38 cellular contexts compared by ENCODE assay signal in the genomic region with DNA sequence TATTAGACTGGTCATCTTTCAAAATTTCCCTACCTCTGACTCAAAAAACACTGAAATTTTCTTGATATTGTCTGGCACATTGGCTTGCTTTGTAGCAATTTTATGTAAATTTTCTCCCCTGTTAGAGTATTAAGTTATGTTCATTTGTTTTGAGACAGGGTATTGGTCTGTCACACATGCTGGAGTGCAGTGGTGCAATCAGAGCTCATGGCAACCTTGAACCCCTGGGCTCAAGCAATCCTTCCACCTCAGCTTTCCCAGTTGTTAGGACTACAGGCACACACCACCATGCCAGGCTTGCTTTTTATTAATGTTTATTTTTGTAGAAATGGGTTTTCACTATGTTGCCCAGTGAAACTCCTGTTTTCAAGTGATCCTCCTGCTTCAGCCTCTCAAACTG. TPM values are rescaled to one million over a fixed set of nuclear protein-coding genes. Genes with fewer than 3 reads are reported as not detected.
"Had no signal": no experiment of that assay in that cellular context is flagged by ENCODE, and none has a peak within 500 bp of the region (broad histone marks: within the 10 kb centered on the region; RNA-seq: fewer than 3 reads in every experiment).

No MANE protein-coding gene starts in this region.

- ATAC-seq: activated naive CD4-positive, alpha-beta T cell treated with anti-CD3 and anti-CD28 coated beads, Interleukin-2, amount 50 U/mL, for 72 hours; activated naive CD8-positive, alpha-beta T cell treated with anti-CD3 and anti-CD28 coated beads, Interleukin-2, amount 50 U/mL, for 24 hours; activated T-cell treated with anti-CD3 and anti-CD28 coated beads, Interleukin-2, amount 50 U/mL, for 4 hours; activated T-cell treated with anti-CD3 and anti-CD28 coated beads, Interleukin-2, amount 50 U/mL, for 72 hours; activated T-helper 17 cell treated with anti-CD3 and anti-CD28 coated beads, Interleukin-2, amount 50 U/mL, for 72 hours; body of pancreas had no signal

- H3K4me3 ChIP-seq: adrenal gland, ascending aorta, body of pancreas, breast epithelium, cardiac muscle cell had no signal

- DNase-seq: activated effector memory CD4-positive, alpha-beta T cell treated with anti-CD3 and anti-CD28 coated beads, Interleukin-2, amount 50 U/mL, for 16 hours; activated effector memory CD4-positive, alpha-beta T cell treated with Interleukin-2 at 50 U/mL for 16 hours; activated gamma-delta T cell; activated gamma-delta T cell treated with Interleukin-2 at 50 U/mL for 16 hours; activated naive CD4-positive, alpha-beta T cell; activated naive CD4-positive, alpha-beta T cell treated with anti-CD3 and anti-CD28 coated beads for 36 hours; activated naive CD4-positive, alpha-beta T cell treated with anti-CD3 and anti-CD28 coated beads, Interleukin-2, amount 10 ng/mL, durations not matched to agents 7 days and 5 days; activated naive CD4-positive, alpha-beta T cell treated with anti-CD3 and anti-CD28 coated beads, Interleukin-2, amount 50 U/mL, for 16 hours; activated naive CD4-positive, alpha-beta T cell treated with Interleukin-2 at 50 U/mL for 16 hours; activated naive CD8-positive, alpha-beta T cell treated with anti-CD3 and anti-CD28 coated beads for 36 hours; activated naive CD8-positive, alpha-beta T cell treated with anti-CD3 and anti-CD28 coated beads, Interleukin-2, amount 10 ng/mL, durations not matched to agents 7 days and 5 days; activated naive CD8-positive, alpha-beta T cell treated with anti-CD3 and anti-CD28 coated beads, Interleukin-2, amount 50 U/mL, for 24 hours; activated T-cell treated with anti-CD3 and anti-CD28 coated beads, Interleukin-2, amount 50 U/mL, for 1 hour; activated T-cell treated with anti-CD3 and anti-CD28 coated beads, Interleukin-2, amount 50 U/mL, for 24 hours; activated T-cell treated with anti-CD3 and anti-CD28 coated beads, Interleukin-2, amount 50 U/mL, for 4 hours; activated T-cell treated with anti-CD3 and anti-CD28 coated beads, Interleukin-2, amount 50 U/mL, for 48 hours; activated T-cell treated with anti-CD3 and anti-CD28 coated beads, Interleukin-2, amount 50 U/mL, for 72 hours; amniotic stem cell; amygdala; anterior cingulate cortex; aorta; body of pancreas; brain microvascular endothelial cell; caudate nucleus; central memory CD4-positive, alpha-beta T cell; cerebellar nuclear complex had no signal

- H3K27me3 ChIP-seq: adrenal gland, ascending aorta, body of pancreas, brain microvascular endothelial cell, breast epithelium, cardiac muscle cell had no signal

- H3K4me1 ChIP-seq: ascending aorta, breast epithelium had no signal

- FAIRE-seq: astrocyte, bronchial epithelial cell had no signal

- H3K27ac ChIP-seq: adrenal gland, ascending aorta, body of pancreas, brain microvascular endothelial cell, breast epithelium, cardiac muscle cell had no signal

- H3K9me3 ChIP-seq: adrenal gland, ascending aorta, body of pancreas, breast epithelium had no signal

- H3K36me3 ChIP-seq: adrenal gland, ascending aorta, brain microvascular endothelial cell, breast epithelium, cardiac muscle cell had no signal

RNA-seq across cellular contexts. Expression of a gene that starts 17.5 kb away (rescaled TPM):
- total RNA-seq: activated naive CD4-positive, alpha-beta T cell treated with anti-CD3 and anti-CD28 coated beads for 36 hours; activated naive CD4-positive, alpha-beta T cell treated with anti-CD3 and anti-CD28 coated beads, Interleukin-2, amount 50 U/mL, for 72 hours; activated naive CD8-positive, alpha-beta T cell treated with anti-CD3 and anti-CD28 coated beads for 36 hours; activated T-cell treated with anti-CD3 and anti-CD28 coated beads, Interleukin-2, amount 50 U/mL, for 4 hours; activated T-cell treated with anti-CD3 and anti-CD28 coated beads, Interleukin-2, amount 50 U/mL, for 72 hours; activated T-helper 1 cell treated with anti-CD3 and anti-CD28 coated beads, Interleukin-12 subunit alpha, Interleukin-12 subunit beta, Interleukin-2, Interleukin-4 antibody, amounts not matched to agents 30 ng/mL and 10 ng/mL and 1 ng/mL, durations not matched to agents 14 hours and 24 hours and 36 hours; activated T-helper 17 cell treated with anti-CD3 and anti-CD28 coated beads, Interleukin-2, amount 50 U/mL, for 72 hours; activated T-helper 2 cell treated with anti-CD3 and anti-CD28 coated beads, Interferon-gamma antibody, Interleukin-2, Interleukin-4, amounts not matched to agents 10 μg/mL and 5 μg/mL and 100 μg/mL, durations not matched to agents 14 hours and 24 hours and 36 hours; aorta; ascending aorta; astrocyte; body of pancreas; breast epithelium; bronchial epithelial cell; cerebellum; chondrocyte had no signal
